In the genomic region with DNA sequence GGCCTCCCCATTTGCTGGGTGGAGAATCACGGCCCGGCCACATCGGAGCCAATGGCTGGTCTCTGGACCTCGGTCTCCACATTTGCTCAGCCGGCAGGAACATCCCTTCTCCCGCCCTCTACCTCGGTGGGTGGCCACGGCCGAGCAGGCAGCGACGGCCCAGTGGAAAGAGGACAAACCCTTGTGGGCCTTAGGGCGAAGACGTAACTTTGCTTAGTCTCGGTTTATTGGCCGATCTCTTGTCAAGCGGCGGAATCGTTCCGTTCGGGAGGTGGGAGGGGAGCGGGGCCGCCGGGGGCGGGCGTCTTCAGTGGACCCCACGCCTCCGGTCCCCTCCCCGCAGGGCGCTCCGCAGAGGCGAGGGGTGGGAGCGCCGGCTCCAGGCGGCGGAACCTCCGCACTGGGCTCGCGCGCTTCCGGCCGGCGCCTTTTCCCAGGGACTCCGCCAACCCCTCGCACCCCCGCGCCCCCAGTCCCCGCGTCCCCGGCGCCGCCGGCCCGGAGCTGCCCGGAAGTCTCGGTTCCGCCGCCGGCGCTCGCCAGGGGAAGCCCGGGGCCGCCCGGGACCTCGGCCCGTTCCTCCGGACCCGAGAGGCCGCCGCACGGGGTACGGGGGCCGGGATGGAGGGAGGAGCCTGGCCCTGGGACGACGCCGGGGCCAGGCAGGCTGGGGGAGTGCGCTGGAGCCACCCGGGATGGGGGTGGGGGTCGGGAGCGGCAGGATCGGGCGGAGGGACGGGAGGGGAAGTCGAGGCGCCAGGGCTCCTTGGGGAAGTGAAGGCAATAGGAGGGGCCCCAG, we compare ENCODE assay signal across 8 cellular contexts. TPM values are rescaled to one million over a fixed set of nuclear protein-coding genes. Genes with fewer than 3 reads are reported as not detected.
DNase-seq lines count a peak whose midpoint lies in the region; ATAC-seq and TF ChIP-seq lines count a peak whose summit lies in the region.

Gene ZNF580 (plus strand): TSS at position 426 of the 799 bp plus-strand sequence. CDS start 1,507 bp downstream, outside the sequence.

- WGBS in lower leg skin, 2 donors = 0 to 1% methylated on average over 31 to 36 of the region's 84 CpGs

- CTCF ChIA-PET in activated CD4-positive, alpha-beta memory T cell treated with anti-CD3 and anti-CD28 coated beads for 36 hours (lab: Charles Lee) = interaction anchor here (0.7 to 5.0 kb wide), 6 partner anchors 8 to 57 kb away, joined by 3 to 26 read pairs (median 4); partner anchors contain the start of genes FIZ1, U2AF2 and ZNF784

- no peak for DNase-seq in CD14-positive monocyte (ENCODE audit: low spot score)
- DNase-seq in GM20000 (ENCODE audit: low spot score) = peak; percentile 81
- DNase-seq in NCI-H2196 treated with DMSO at 0.1 percent for 48 hours (lab: John Stamatoyannopoulos, UW; ENCODE audit: unreplicated experiment) = peak; percentile 40
- peak; percentile 71 for DNase-seq in activated CD4-positive, alpha-beta memory T cell treated with anti-CD3 and anti-CD28 coated beads for 36 hours
- peak; percentile 33 for DNase-seq in effector CD8-positive, alpha-beta T cell (lab: John Stamatoyannopoulos, UW)
- DNase-seq in lower leg skin (ENCODE audit: low spot score in 2 of 2) = peak in 1 of 2 donors; percentile 93
- peak in 2 of 3 experiments; percentile 38 to 71 for DNase-seq in stimulated activated CD4-positive, alpha-beta T cell treated with anti-CD3 and anti-CD28 coated beads, TNF-alpha, amount 100 ng/mL, for 4 hours (ENCODE audit: low read depth in 3 of 3)

- H3K36me3 Mint-ChIP-seq in CD14-positive monocyte = peaks cover 25% of the 10 kb centered on the region in 2 donors
- peaks cover 28% of the 10 kb centered on the region for H3K36me3 Mint-ChIP-seq in activated CD4-positive, alpha-beta memory T cell treated with anti-CD3 and anti-CD28 coated beads for 36 hours

- POLR2A ChIA-PET in activated CD4-positive, alpha-beta memory T cell treated with anti-CD3 and anti-CD28 coated beads for 36 hours (lab: Charles Lee) = interaction anchor here (1.9 kb wide), 1 partner anchor 14 kb away, joined by 4 read pairs; no protein-coding TSS in a partner anchor

- peak within 1 kb of the TSS; percentile 48 for H3K4me3 ChIP-seq in lower leg skin (ENCODE audit: low read depth, poor library complexity, severe bottlenecking)

- peak within 1 kb of the TSS; percentile 88 to 97 for H3K4me3 Mint-ChIP-seq in CD14-positive monocyte
- peak within 1 kb of the TSS; percentile 85 for H3K4me3 Mint-ChIP-seq in activated CD4-positive, alpha-beta memory T cell treated with anti-CD3 and anti-CD28 coated beads for 36 hours

- no peak for TF ChIP-seq POLR2A in lower leg skin (IDR thresholded peaks at IDR 0.05)

- peaks cover 0 to 7% (median 3%) of the 10 kb centered on the region in 7 donors for H3K9me3 Mint-ChIP-seq in CD14-positive monocyte
- peaks cover 2% of the 10 kb centered on the region for H3K9me3 Mint-ChIP-seq in activated CD4-positive, alpha-beta memory T cell treated with anti-CD3 and anti-CD28 coated beads for 36 hours

- intact Hi-C loops in CD14-positive monocyte (cut with micrococcal nuclease) (loop anchor here in 1 of 2 donors (5.0 kb wide), 1 partner anchor 33 kb away; the partner anchor contains the start of gene ZNF865), lower leg skin (cut with DNase I; ENCODE audit: low total_unique reads) (loop anchor here (5.0 kb wide), 1 partner anchor 233 kb away; the partner anchor contains the start of gene UBE2S)
- intact Hi-C loops in activated CD4-positive, alpha-beta memory T cell treated with anti-CD3 and anti-CD28 coated beads for 36 hours (cut with micrococcal nuclease) = loop anchor here (5.0 kb wide), 1 partner anchor 383 kb away; the partner anchor contains the start of gene PPP6R1

- H3K27ac Mint-ChIP-seq in CD14-positive monocyte = peak within 1 kb of the TSS; percentile 67 to 89 (median 78)
- peak within 1 kb of the TSS; percentile 98 for H3K27ac Mint-ChIP-seq in activated CD4-positive, alpha-beta memory T cell treated with anti-CD3 and anti-CD28 coated beads for 36 hours

- H3K4me1 Mint-ChIP-seq in CD14-positive monocyte = peaks cover 70% of the 10 kb centered on the region
- peaks cover 62% of the 10 kb centered on the region for H3K4me1 Mint-ChIP-seq in activated CD4-positive, alpha-beta memory T cell treated with anti-CD3 and anti-CD28 coated beads for 36 hours (ENCODE audit: low read depth)

- no peak for ATAC-seq in HG03378 (IDR thresholded peaks at IDR 0.05; ENCODE audit: unreplicated experiment)

- no peak for TF ChIP-seq CTCF in CD14-positive monocyte (IDR thresholded peaks at IDR 0.05)
- no peak for TF ChIP-seq CTCF in GM20000 (IDR thresholded peaks at IDR 0.05; ENCODE audit: extremely low read depth, missing control alignments)
- no peak for TF ChIP-seq CTCF in lower leg skin (IDR thresholded peaks at IDR 0.05)

- peaks cover 4 to 20% (median 20%) of the 10 kb centered on the region in 3 donors for H3K27me3 Mint-ChIP-seq in CD14-positive monocyte (ENCODE audit: low read depth in 3 of 3)
- H3K27me3 Mint-ChIP-seq in activated CD4-positive, alpha-beta memory T cell treated with anti-CD3 and anti-CD28 coated beads for 36 hours = no peaks in the 10 kb centered on the region

RNA-seq across cellular contexts. Expression of gene ZNF580, which starts in this region (rescaled TPM):
- polyA plus RNA-seq in CD14-positive monocyte = 10 to 100 TPM in 1 of 2 donors, 1 to 10 TPM in 1; 9.7 to 10.7 TPM
- total RNA-seq in activated CD4-positive, alpha-beta memory T cell treated with anti-CD3 and anti-CD28 coated beads for 36 hours = 10 to 100 TPM; 23.4 to 23.5 TPM
- 10 to 100 TPM; 14.1 to 38.0 (median 22.9) TPM for total RNA-seq in lower leg skin
